ENCODE assay signal across 8 cellular contexts in the genomic region with DNA sequence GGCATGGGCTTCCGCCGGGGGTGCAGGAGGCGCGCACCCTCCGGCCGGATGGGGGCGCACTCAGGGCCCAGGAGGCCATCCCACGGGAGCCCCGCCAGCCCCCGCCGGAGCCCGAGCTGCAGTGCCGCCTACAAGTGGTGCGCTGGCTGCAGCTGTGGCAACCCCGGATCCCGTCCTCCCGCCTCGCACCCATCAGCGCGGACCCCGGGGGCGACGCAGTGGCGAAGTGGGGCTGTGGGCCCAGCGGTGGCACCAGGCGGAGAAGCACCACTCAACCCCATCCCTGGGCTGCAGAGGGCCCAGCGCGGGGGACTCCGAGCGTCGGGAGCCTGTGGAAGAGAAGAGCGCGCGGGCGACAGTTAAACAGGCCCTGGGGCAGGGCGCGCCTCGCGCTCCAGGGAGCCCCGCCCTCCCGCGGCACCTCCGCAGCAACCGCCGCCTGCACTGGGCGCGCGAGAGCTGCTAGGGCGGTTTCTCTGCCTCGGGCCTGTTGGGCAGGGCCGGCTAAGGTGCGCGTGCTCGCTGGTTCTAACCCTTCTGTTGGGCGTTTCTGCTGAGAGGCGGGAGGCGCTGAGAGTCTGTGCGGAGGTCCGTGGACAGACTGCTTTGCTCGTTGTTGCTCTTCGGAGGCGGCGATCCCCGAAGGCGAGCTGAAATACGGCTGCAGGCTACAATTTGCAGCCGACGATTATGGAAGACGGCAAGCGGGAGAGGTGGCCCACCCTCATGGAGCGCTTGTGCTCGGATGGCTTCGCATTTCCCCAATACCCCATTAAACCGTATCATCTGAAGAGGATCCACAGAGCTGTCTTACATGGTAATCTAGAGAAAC. TPM values are rescaled to one million over a fixed set of nuclear protein-coding genes. Genes with fewer than 3 reads are reported as not detected.
A peak's percentile ranks its signal among the peaks of the same experiment; 100 is the strongest.
DNase-seq lines count a peak whose midpoint lies in the region; ATAC-seq and TF ChIP-seq lines count a peak whose summit lies in the region.
"Not testable (repeated sequence)": the region's sequence is repeated elsewhere in the genome, so short reads cannot be mapped to it uniquely, and the experiment has no call there.

ANKRD36 (plus strand) TSS at position 104 of the 832 bp plus-strand sequence; CDS start at position 691, 587 bp downstream.

- H3K4me1 ChIP-seq in esophagus muscularis mucosa; mesodermal cell (ENCODE audit: control insufficient read depth, insufficient read depth, low read length, poor library complexity, severe bottlenecking): not testable (repeated sequence)

- not testable (repeated sequence) for H3K36me3 ChIP-seq in esophagus muscularis mucosa; mesodermal cell (ENCODE audit: control insufficient read depth, insufficient read depth, low read length)

- not testable (repeated sequence) for TF ChIP-seq POLR2A in esophagus muscularis mucosa (IDR thresholded peaks at IDR 0.05; ENCODE audit: low read depth)

- H3K27ac Mint-ChIP-seq in activated T-helper 17 cell treated with anti-CD3 and anti-CD28 coated beads, Interleukin-2, amount 50 U/mL, for 72 hours, result peak within 1 kb of the TSS; percentile 97

- H3K4me1 Mint-ChIP-seq in activated T-helper 17 cell treated with anti-CD3 and anti-CD28 coated beads, Interleukin-2, amount 50 U/mL, for 72 hours, result not testable (repeated sequence)

- WGBS in esophagus muscularis mucosa, result 0% methylated on average over 14 of the region's 74 CpGs
- WGBS in mesodermal cell (ENCODE audit: insufficient coverage in 2 of 2), 2 experiments, result 0 to 1% methylated on average over 22 to 27 of the region's 74 CpGs

- not testable (repeated sequence) for H3K9me3 Mint-ChIP-seq in activated T-helper 17 cell treated with anti-CD3 and anti-CD28 coated beads, Interleukin-2, amount 50 U/mL, for 72 hours

- peak; percentile 79 for DNase-seq in AG10803 (ENCODE audit: low read depth)
- peak; percentile 85 for DNase-seq in RKO (ENCODE audit: low spot score)
- DNase-seq in esophagus muscularis mucosa (ENCODE audit: extremely low spot score), result peak; percentile 94
- peak; percentile 84 for DNase-seq in stimulated activated CD4-positive, alpha-beta T cell treated with anti-CD3 and anti-CD28 coated beads, Interleukin-4, amount 100 ng/mL, for 24 hours

- peak within 1 kb of the TSS; percentile 99 for H3K4me3 Mint-ChIP-seq in activated T-helper 17 cell treated with anti-CD3 and anti-CD28 coated beads, Interleukin-2, amount 50 U/mL, for 72 hours

- not testable (repeated sequence) for H3K27me3 Mint-ChIP-seq in activated T-helper 17 cell treated with anti-CD3 and anti-CD28 coated beads, Interleukin-2, amount 50 U/mL, for 72 hours

- H3K27me3 ChIP-seq in esophagus muscularis mucosa, result not testable (repeated sequence)

- not testable (repeated sequence) for H3K9me3 ChIP-seq in esophagus muscularis mucosa; mesodermal cell (ENCODE audit: control insufficient read depth, low read length)

- not testable (repeated sequence) for TF ChIP-seq EP300 in esophagus muscularis mucosa (IDR thresholded peaks at IDR 0.05)

- intact Hi-C loops in esophagus muscularis mucosa (cut with DNase I), result loop anchor here (5.0 kb wide), 1 partner anchor 101 kb away; no protein-coding TSS in a partner anchor

- TF ChIP-seq CTCF in AG10803 (conservative IDR thresholded peaks at IDR 0.05; ENCODE audit: low read length) (peak; percentile 38), esophagus muscularis mucosa (IDR thresholded peaks at IDR 0.05) (peak; percentile 47 to 61 (median 58))

- H3K27ac ChIP-seq in esophagus muscularis mucosa (replicated peaks in 1 of 4) (peak within 1 kb of the TSS; percentile 87 to 97 (median 90)), mesodermal cell (ENCODE audit: low read depth, low read length, severe bottlenecking) (peak within 1 kb of the TSS; percentile 69)

- H3K36me3 Mint-ChIP-seq in activated T-helper 17 cell treated with anti-CD3 and anti-CD28 coated beads, Interleukin-2, amount 50 U/mL, for 72 hours (ENCODE audit: low read depth), result not testable (repeated sequence)

- ATAC-seq in GM19043 (IDR thresholded peaks at IDR 0.05; ENCODE audit: low read depth, unreplicated experiment) (peak; percentile 95), HG03060 (IDR thresholded peaks at IDR 0.05; ENCODE audit: low read depth, unreplicated experiment) (peak; percentile 80)
- peak; percentile 96 for ATAC-seq in activated T-helper 17 cell treated with anti-CD3 and anti-CD28 coated beads, Interleukin-2, amount 50 U/mL, for 72 hours (replicated peaks)

- H3K4me3 ChIP-seq in AG10803 (ENCODE audit: low read length) (peak within 1 kb of the TSS; percentile 73), esophagus muscularis mucosa (peak within 1 kb of the TSS; percentile 64 to 73 (median 69)), mesodermal cell (ENCODE audit: extremely low read depth, insufficient read depth, low read length, poor library complexity, severe bottlenecking) (peak within 1 kb of the TSS; percentile 54)

RNA-seq across cellular contexts. Expression of gene ANKRD36, which starts in this region (rescaled TPM):
- 10 to 100 TPM; 48.7 to 62.2 TPM for total RNA-seq in activated T-helper 17 cell treated with anti-CD3 and anti-CD28 coated beads, Interleukin-2, amount 50 U/mL, for 72 hours
- total RNA-seq in esophagus muscularis mucosa, result 10 to 100 TPM in 3 of 4 donors, 1 to 10 TPM in 1; 5.1 to 25.3 (median 12.9) TPM
- 8.9 TPM for polyA plus RNA-seq in mesodermal cell (2013, experiment 1 of 2)
- polyA plus RNA-seq in mesodermal cell (2013, experiment 2 of 2), result 12.9 TPM

Comparison
In these comparisons a context has a peak if more than half of its experiments do, and no peak if none do; other contexts are left out.
1. Peak in every context shown above with its lines: DNase-seq, ATAC-seq, H3K4me3 ChIP-seq and H3K27ac ChIP-seq.